ENCODE assay signal across 8 cellular contexts in the genomic region with DNA sequence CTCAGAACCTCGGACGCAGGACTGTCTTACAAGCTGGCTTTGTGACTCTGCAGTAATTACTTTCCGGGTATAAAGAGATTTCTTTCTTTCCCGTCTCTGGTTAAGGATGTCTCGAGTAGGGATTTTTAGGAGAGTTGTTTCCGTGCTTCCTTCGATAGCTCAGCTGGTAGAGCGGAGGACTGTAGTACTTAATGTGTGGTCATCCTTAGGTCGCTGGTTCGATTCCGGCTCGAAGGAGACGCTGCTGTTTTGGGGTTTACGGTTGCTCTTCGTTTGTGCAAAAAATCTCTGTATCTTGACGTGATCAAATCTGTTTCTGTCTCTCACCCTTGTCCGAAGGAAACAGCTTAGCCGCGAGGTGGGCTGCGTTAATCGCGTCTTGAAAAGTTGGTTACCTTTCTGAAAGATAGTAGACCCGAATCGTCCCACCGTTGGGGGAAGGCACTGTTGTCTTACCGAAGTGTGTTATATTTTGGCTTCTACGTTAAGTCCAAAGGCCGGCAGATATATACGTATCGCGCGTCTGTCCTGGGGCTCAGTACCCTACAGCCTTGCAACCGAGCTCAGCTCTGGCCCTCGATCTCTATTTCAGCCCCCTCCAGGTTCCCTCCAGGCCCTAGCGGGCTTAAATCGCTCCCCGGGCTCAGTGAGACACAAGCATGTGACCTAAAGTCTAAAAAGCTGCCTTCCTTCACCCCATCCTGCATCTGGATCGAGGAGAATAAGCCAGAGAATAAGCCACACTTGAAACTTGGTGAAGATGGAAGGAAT. TPM values are rescaled to one million over a fixed set of nuclear protein-coding genes. Genes with fewer than 3 reads are reported as not detected.
A peak's percentile ranks its signal among the peaks of the same experiment; 100 is the strongest.
DNase-seq lines count a peak whose midpoint lies in the region; ATAC-seq and TF ChIP-seq lines count a peak whose summit lies in the region.

No MANE protein-coding gene starts in this region.

- TF ChIP-seq CTCF in omental fat pad (IDR thresholded peaks at IDR 0.05): no peak
- peak in 1 of 3 experiments; percentile 12 for TF ChIP-seq CTCF in testis (IDR thresholded peaks at IDR 0.05)

- H3K9me3 ChIP-seq in HUES6 (ENCODE audit: control insufficient read depth, insufficient read depth, low read depth, low read length): no peaks in the 10 kb centered on the region
- H3K9me3 ChIP-seq in testis: no peaks in the 10 kb centered on the region

- no peaks in the 10 kb centered on the region for H3K36me3 ChIP-seq in HUES6 (ENCODE audit: control insufficient read depth, insufficient read depth, low read length)
- H3K36me3 ChIP-seq in testis (ENCODE audit: low read depth, missing control alignments): no peaks in the 10 kb centered on the region

- H3K27me3 ChIP-seq in HUES6 (ENCODE audit: control insufficient read depth, insufficient read depth, low read length): no peaks in the 10 kb centered on the region
- H3K27me3 ChIP-seq in testis: no peaks in the 10 kb centered on the region

- H3K9ac ChIP-seq in HUES6 (ENCODE audit: low read length): peak overlapping the region; percentile 89

- H3K27ac ChIP-seq in HUES6 (ENCODE audit: low read depth, low read length) (peak overlapping the region; percentile 86), testis (peak overlapping the region; percentile 100)

- intact Hi-C loops in testis (cut with DNase I; ENCODE audit: low total_unique reads): loop anchor here (5.0 kb wide), 1 partner anchor 351 kb away; a partner anchor contains a TSS

- 0 to 1% methylated on average over 38 of the region's 38 CpGs for WGBS in testis, 2 donors

- no peak for TF ChIP-seq POLR2A in testis (IDR thresholded peaks at IDR 0.05)

- DNase-seq in COR-L47 (lab: John Stamatoyannopoulos, UW) (peak; percentile 35), SIG-M5 (lab: John Stamatoyannopoulos, UW) (peak; percentile 13), glomerular visceral epithelial cell (ENCODE audit: extremely low spot score) (peak; percentile 93), omental fat pad (ENCODE audit: low spot score) (peak; percentile 42), testis (peak; percentile 80)
- peak; percentile 36 to 64 (median 53) for DNase-seq in activated naive CD4-positive, alpha-beta T cell (lab: John Stamatoyannopoulos, UW)

- peak overlapping the region; percentile 96 for H3K4me3 ChIP-seq in HUES6 (ENCODE audit: low read depth, low read length)
- peak overlapping the region; percentile 86 to 94 for H3K4me3 ChIP-seq in testis

- H3K4me1 ChIP-seq in HUES6 (ENCODE audit: control insufficient read depth, insufficient read depth, low read length) (peaks cover 16% of the 10 kb centered on the region), testis (peaks cover 10% of the 10 kb centered on the region)

- peak; percentile 29 for ATAC-seq in GM21390 (IDR thresholded peaks at IDR 0.05; ENCODE audit: unreplicated experiment)
- ATAC-seq in omental fat pad (ENCODE audit: low FRiP score): peak; percentile 33

RNA-seq across cellular contexts. Expression of a gene that starts 1.1 kb away (rescaled TPM):
- total RNA-seq in omental fat pad (100 to 1,000 TPM; 115 to 280 (median 181) TPM), testis (10 to 100 TPM; 27.6 to 53.4 TPM)
- 27.7 TPM for polyA plus RNA-seq in testis (ENCODE audit: insufficient read depth, low read depth, low replicate concordance)

RNA-seq across cellular contexts. Expression of a gene that starts 5.3 kb away (rescaled TPM):
- total RNA-seq in omental fat pad: 100 to 1,000 TPM in 1 of 4 donors, 10 to 100 TPM in 3; 24.4 to 114 (median 45.6) TPM
- 10 to 100 TPM; 28.9 to 42.7 TPM for total RNA-seq in testis
- 27.7 TPM for polyA plus RNA-seq in testis (ENCODE audit: insufficient read depth, low read depth, low replicate concordance)

RNA-seq across cellular contexts. Expression of a gene that starts 41.8 kb away (rescaled TPM):
- total RNA-seq in omental fat pad (not detected), testis (under 1 TPM in 1 of 2 donors, not detected in 1; 0.68 TPM)
- polyA plus RNA-seq in testis (ENCODE audit: insufficient read depth, low read depth, low replicate concordance): not detected

Comparison
In these comparisons a context has a peak if more than half of its experiments do, and no peak if none do; other contexts are left out.
1. Peak in every context shown above with its lines: DNase-seq, ATAC-seq, H3K4me3 ChIP-seq and H3K27ac ChIP-seq.
2. DNase-seq: peak in every context shown above with its lines; median percentile 93 in glomerular visceral epithelial cell; 80 in testis; 53 in activated naive CD4-positive, alpha-beta T cell; 42 in omental fat pad; 35 in COR-L47; 13 in SIG-M5.